Comparison of ENCODE assay signal across 16 cellular contexts in the genomic region with DNA sequence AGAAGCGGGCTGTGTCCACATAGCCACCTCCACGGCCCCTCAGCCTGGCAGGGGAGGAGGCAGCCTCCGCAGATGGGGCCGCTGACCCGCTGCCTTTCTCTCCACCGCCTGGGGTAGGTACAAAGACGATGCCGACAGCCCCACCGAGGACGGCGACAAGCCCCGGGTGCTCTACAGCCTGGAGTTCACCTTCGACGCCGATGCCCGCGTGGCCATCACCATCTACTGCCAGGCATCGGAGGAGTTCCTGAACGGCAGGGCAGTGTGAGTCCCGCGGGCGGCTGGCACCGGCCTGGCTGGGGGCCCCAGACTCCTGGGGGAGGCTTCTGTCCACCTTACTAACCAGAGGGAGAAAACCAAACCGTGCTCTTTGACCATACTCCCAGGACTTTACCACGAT. TPM values are rescaled to one million over a fixed set of nuclear protein-coding genes. Genes with fewer than 3 reads are reported as not detected.
A peak's percentile ranks its signal among the peaks of the same experiment; 100 is the strongest.
DNase-seq lines count a peak whose midpoint lies in the region; ATAC-seq and TF ChIP-seq lines count a peak whose summit lies in the region.
"Had no signal": no experiment of that assay in that cellular context is flagged by ENCODE, and none has a peak within 500 bp of the region (broad histone marks: within the 10 kb centered on the region; RNA-seq: fewer than 3 reads in every experiment).

No MANE protein-coding gene starts in this region.

- peak overlapping the region; percentile 22 for H3K27ac Mint-ChIP-seq in chondrocyte (ENCODE audit: unreplicated experiment)

- TF ChIP-seq POLR2A in right lobe of liver (IDR thresholded peaks at IDR 0.05) (no peak), stomach (IDR thresholded peaks at IDR 0.05) (no peak)

- H3K36me3 ChIP-seq in BLaER1 treated with 17β-estradiol and CSF1 and Interleukin-3, amounts not matched to agents 10 nM and 100 nM, result peaks cover 63 to 97% (median 88%) of the 10 kb centered on the region in 11 experiments
- H3K36me3 ChIP-seq in right lobe of liver, result peaks cover 0 to 26% (median 7%) of the 10 kb centered on the region in 4 donors
- peaks cover 39 to 88% (median 80%) of the 10 kb centered on the region in 4 donors for H3K36me3 ChIP-seq in stomach

- no peaks in the 10 kb centered on the region for H3K9me3 Mint-ChIP-seq in chondrocyte (ENCODE audit: low read depth)
- H3K9me3 Mint-ChIP-seq: CD14-positive monocyte had no signal

- peaks cover 98 to 100% (median 100%) of the 10 kb centered on the region in 11 experiments for H4K20me1 ChIP-seq in BLaER1 treated with 17β-estradiol and CSF1 and Interleukin-3, amounts not matched to agents 10 nM and 100 nM

- H3K9me3 ChIP-seq in BLaER1 treated with 17β-estradiol and CSF1 and Interleukin-3, amounts not matched to agents 10 nM and 100 nM (replicated peaks in 1 of 11), result peaks cover 0 to 8% (median 0%) of the 10 kb centered on the region in 11 experiments; a peak in 1 of 22 replicates
- H3K9me3 ChIP-seq in right lobe of liver (no peaks in the 10 kb centered on the region), stomach (no peaks in the 10 kb centered on the region)
- H3K9me3 ChIP-seq: HAP-1 had no signal

- ATAC-seq in right lobe of liver, result peak in 3 of 4 donors; percentile 1 to 37 (median 24)
- ATAC-seq in GM19397 (IDR thresholded peaks at IDR 0.05; ENCODE audit: unreplicated experiment), result no peak
- ATAC-seq: PC-3 had no signal

- H3K4me2 ChIP-seq in BLaER1 treated with 17β-estradiol and CSF1 and Interleukin-3, amounts not matched to agents 10 nM and 100 nM, result peak overlapping the region in 9 of 11 experiments; percentile 79 to 94 (median 87); a peak in 17 of 22 replicates

- no peak overlapping the region for H3K4me3 Mint-ChIP-seq in chondrocyte (ENCODE audit: unreplicated experiment)
- H3K4me3 Mint-ChIP-seq: CD14-positive monocyte had no signal

- peaks cover 33 to 86% (median 81%) of the 10 kb centered on the region in 10 experiments for H3K4me1 ChIP-seq in BLaER1 treated with 17β-estradiol and CSF1 and Interleukin-3, amounts not matched to agents 10 nM and 100 nM
- H3K4me1 ChIP-seq in right lobe of liver (peaks cover 0 to 38% (median 17%) of the 10 kb centered on the region in 4 donors), stomach (peaks cover 40 to 71% (median 56%) of the 10 kb centered on the region in 4 donors)
- H3K4me1 ChIP-seq: HAP-1 had no signal

- WGBS in right lobe of liver (ENCODE audit: insufficient coverage, low coverage, low lambda C conversion rate, missing lambda C conversion rate), result no CpG with 5 or more reads among the region's 25 CpGs
- 43 to 79% (median 57%) methylated on average over 10 to 25 of the region's 25 CpGs for WGBS in stomach, 5 donors

- TF ChIP-seq CTCF in chondrocyte (IDR thresholded peaks at IDR 0.05) (no peak), right lobe of liver (IDR thresholded peaks at IDR 0.05) (no peak), stomach (IDR thresholded peaks at IDR 0.05) (no peak)

- H3K4me1 Mint-ChIP-seq in chondrocyte (ENCODE audit: low read depth), result no peaks in the 10 kb centered on the region

- intact Hi-C loops in right lobe of liver (cut with DNase I), result no loop called here
- intact Hi-C loops in stomach (cut with DNase I; ENCODE audit: low total_unique reads), result no loop called here

- peak overlapping the region in 3 of 10 experiments; percentile 2 to 43 (median 40); a peak in 1 of 20 replicates for H3K4me3 ChIP-seq in BLaER1 treated with 17β-estradiol and CSF1 and Interleukin-3, amounts not matched to agents 10 nM and 100 nM
- H3K4me3 ChIP-seq in right lobe of liver, result no peak overlapping the region
- no peak overlapping the region for H3K4me3 ChIP-seq in stomach
- H3K4me3 ChIP-seq: HAP-1 had no signal

- peaks cover 0 to 14% (median 0%) of the 10 kb centered on the region in 11 experiments; a peak in 6 of 22 replicates for H3K27me3 ChIP-seq in BLaER1 treated with 17β-estradiol and CSF1 and Interleukin-3, amounts not matched to agents 10 nM and 100 nM
- H3K27me3 ChIP-seq in right lobe of liver (no peaks in the 10 kb centered on the region), stomach (no peaks in the 10 kb centered on the region)

- DNase-seq in chondrocyte (ENCODE audit: low spot score) (no peak), right lobe of liver (no peak), stomach (no peak), NCI-H82 treated with DMSO at 0.1 percent for 48 hours (lab: John Stamatoyannopoulos, UW; ENCODE audit: unreplicated experiment) (no peak), DMS 273 (lab: John Stamatoyannopoulos, UW; ENCODE audit: unreplicated experiment) (no peak)
- DNase-seq: COR-L47, KBM-7, NCI-H1417 treated with DMSO at 0.1 percent for 48 hours, NCI-H2029, NCI-H2171, NCI-H748 treated with DMSO at 0.1 percent for 48 hours, PC-3 had no signal

- H3K36me3 Mint-ChIP-seq in chondrocyte (ENCODE audit: low read depth), result peaks cover 14% of the 10 kb centered on the region

- TF ChIP-seq EP300 in stomach (IDR thresholded peaks at IDR 0.05), result no peak

- H3K9ac ChIP-seq in BLaER1 treated with 17β-estradiol and CSF1 and Interleukin-3, amounts not matched to agents 10 nM and 100 nM, result peak overlapping the region in 7 of 11 experiments; percentile 4 to 38 (median 18); a peak in 8 of 22 replicates

- H3K27ac ChIP-seq in BLaER1 treated with 17β-estradiol and CSF1 and Interleukin-3, amounts not matched to agents 10 nM and 100 nM, result peak overlapping the region in 3 of 11 experiments; percentile 12 to 35 (median 31); a peak in 7 of 22 replicates
- H3K27ac ChIP-seq in right lobe of liver, result peak overlapping the region; percentile 66 to 90 (median 81)
- peak overlapping the region; percentile 80 to 90 (median 82) for H3K27ac ChIP-seq in stomach

- no peaks in the 10 kb centered on the region for H3K27me3 Mint-ChIP-seq in chondrocyte (ENCODE audit: low read depth)

RNA-seq across cellular contexts. Expression of a gene that starts 27.9 kb away (rescaled TPM):
- total RNA-seq in chondrocyte, result 81.9 to 88.4 TPM (median 83.4 TPM) in 3 replicates
- total RNA-seq in right lobe of liver, result 10 to 100 TPM; 42.5 to 67.3 (median 49.5) TPM
- total RNA-seq in stomach, result 100 to 1,000 TPM in 2 of 5 donors, 10 to 100 TPM in 3; 34.7 to 469 (median 91.4) TPM
- polyA plus RNA-seq in stomach, result 10 to 100 TPM; 13.2 to 21.5 (median 17.9) TPM

RNA-seq across cellular contexts. Expression of a gene that starts 37.9 kb away (rescaled TPM):
- total RNA-seq in chondrocyte (22.9 to 36.6 TPM (median 23.6 TPM) in 3 replicates), right lobe of liver (10 to 100 TPM in 4 of 6 experiments, 1 to 10 TPM in 2; 6.4 to 29.5 (median 17.2) TPM), stomach (10 to 100 TPM in 2 of 5 donors, 1 to 10 TPM in 2, under 1 TPM in 1; 0.58 to 77.2 (median 6.8) TPM)
- 10 to 100 TPM; 17.2 to 41.3 (median 31.9) TPM for polyA plus RNA-seq in stomach

RNA-seq across cellular contexts. Expression of a gene that starts 40.8 kb away (rescaled TPM):
- total RNA-seq in chondrocyte (20.4 to 27.4 TPM (median 22.9 TPM) in 3 replicates), right lobe of liver (10 to 100 TPM; 17.8 to 36.3 (median 23.0) TPM), stomach (10 to 100 TPM in 4 of 5 donors, 1 to 10 TPM in 1; 3.5 to 48.2 (median 44.2) TPM)
- 10 to 100 TPM; 31.9 to 37.2 (median 33.3) TPM for polyA plus RNA-seq in stomach
